8 cellular contexts compared by ENCODE assay signal in genomic region chr4:177596035-177596434, GRCh38.
A peak's percentile ranks its signal among the peaks of the same experiment; 100 is the strongest.
DNase-seq lines count a peak whose midpoint lies in the region; ATAC-seq lines count a peak whose summit lies in the region.

No MANE protein-coding gene starts in this region.

- CTCF ChIA-PET in CD4-positive, alpha-beta memory T cell (lab: Charles Lee; ENCODE audit: partially characterized antibody) = no interaction called here

- H3K36me3 ChIP-seq in NT2/D1 (ENCODE audit: insufficient read depth, insufficient read length, low read length) = no peaks in the 10 kb centered on the region
- no peaks in the 10 kb centered on the region for H3K36me3 ChIP-seq in CD4-positive, alpha-beta memory T cell (ENCODE audit: insufficient read depth, low read length)

- no peaks in the 10 kb centered on the region for H3K27me3 ChIP-seq in NT2/D1 (ENCODE audit: insufficient read depth, insufficient read length)
- no peaks in the 10 kb centered on the region for H3K27me3 ChIP-seq in CD4-positive, alpha-beta memory T cell (ENCODE audit: insufficient read depth, low read length)

- no peak overlapping the region for H3K27ac Mint-ChIP-seq in CD4-positive, alpha-beta memory T cell

- H3K27ac ChIP-seq in CD4-positive, alpha-beta memory T cell (ENCODE audit: low read depth, low read length) = no peak overlapping the region

- no peak overlapping the region for H3K9ac ChIP-seq in NT2/D1 (ENCODE audit: insufficient read length, low read depth)

- peaks cover 0 to 3% of the 10 kb centered on the region in 2 donors for H3K27me3 Mint-ChIP-seq in CD4-positive, alpha-beta memory T cell

- H3K4me1 Mint-ChIP-seq in CD4-positive, alpha-beta memory T cell = no peaks in the 10 kb centered on the region

- no peaks in the 10 kb centered on the region for H3K36me3 Mint-ChIP-seq in CD4-positive, alpha-beta memory T cell

- no peak overlapping the region for H3K4me3 ChIP-seq in NT2/D1 (ENCODE audit: insufficient read length, low read depth)
- no peak overlapping the region for H3K4me3 ChIP-seq in CD4-positive, alpha-beta memory T cell (ENCODE audit: low read length in 2 of 2)

- ATAC-seq in GM18858 (IDR thresholded peaks at IDR 0.05; ENCODE audit: unreplicated experiment) = peak; percentile 66

- H3K4me1 ChIP-seq in NT2/D1 (ENCODE audit: insufficient read depth, insufficient read length) = no peaks in the 10 kb centered on the region
- H3K4me1 ChIP-seq in CD4-positive, alpha-beta memory T cell (ENCODE audit: insufficient read depth, low read length) = no peaks in the 10 kb centered on the region

- POLR2A ChIA-PET in CD4-positive, alpha-beta memory T cell (lab: Charles Lee; ENCODE audit: partially characterized antibody) = no interaction called here

- intact Hi-C loops in CD4-positive, alpha-beta memory T cell (cut with micrococcal nuclease) = no loop called here
- intact Hi-C loops in posterior vena cava (cut with DNase I) = no loop called here

- H3K4me3 Mint-ChIP-seq in CD4-positive, alpha-beta memory T cell = no peak overlapping the region

- no peaks in the 10 kb centered on the region for H3K9me3 ChIP-seq in NT2/D1 (ENCODE audit: insufficient read depth, low read length)
- no peaks in the 10 kb centered on the region for H3K9me3 ChIP-seq in CD4-positive, alpha-beta memory T cell (ENCODE audit: control insufficient read depth in 1 of 2, low read length in 2 of 2)

- no peaks in the 10 kb centered on the region for H3K9me3 Mint-ChIP-seq in CD4-positive, alpha-beta memory T cell

- DNase-seq in NT2/D1 (ENCODE audit: low read depth, low spot score) (peak; percentile 13), cerebellum (ENCODE audit: low spot score) (peak; percentile 1), putamen (ENCODE audit: low spot score) (peak; percentile 57), NCI-H748 treated with DMSO at 0.1 percent for 48 hours (lab: John Stamatoyannopoulos, UW) (no peak), KG1 (lab: John Stamatoyannopoulos, UW) (no peak), posterior vena cava (ENCODE audit: low spot score) (no peak)
- DNase-seq in CD4-positive, alpha-beta memory T cell = no peak

Comparison
In these comparisons a context has a peak if more than half of its experiments do, and no peak if none do; other contexts are left out.
1. DNase-seq: peak in NT2/D1 (single experiment), cerebellum (single experiment) and putamen (single experiment); none in CD4-positive, alpha-beta memory T cell (0 of 5), NCI-H748 treated with DMSO at 0.1 percent for 48 hours (single experiment), KG1 (single experiment) and posterior vena cava (single experiment).